Comparison of ENCODE assay signal across 11 cellular contexts in the genomic region with DNA sequence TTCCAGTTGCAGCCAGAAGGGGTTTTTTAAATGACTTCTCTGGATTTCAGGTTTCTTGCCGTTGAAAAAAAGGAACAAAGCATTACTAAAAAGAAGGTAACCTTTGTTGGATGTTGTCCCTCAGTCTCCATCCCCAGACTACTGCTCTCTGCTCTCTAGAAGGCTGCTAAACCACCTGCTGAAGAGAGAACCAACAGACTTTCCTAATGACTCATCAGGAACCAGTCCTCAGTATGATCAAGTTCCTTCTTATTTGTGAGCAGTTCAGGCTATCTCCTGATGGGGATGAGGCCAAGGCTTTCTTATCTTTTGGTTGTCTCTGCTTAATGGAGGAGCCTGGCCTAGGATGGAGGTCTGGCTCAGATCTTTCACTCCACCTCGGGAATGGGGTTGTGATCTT. TPM values are rescaled to one million over a fixed set of nuclear protein-coding genes. Genes with fewer than 3 reads are reported as not detected.
A peak's percentile ranks its signal among the peaks of the same experiment; 100 is the strongest.
DNase-seq lines count a peak whose midpoint lies in the region; ATAC-seq and TF ChIP-seq lines count a peak whose summit lies in the region.
"Had no signal": no experiment of that assay in that cellular context is flagged by ENCODE, and none has a peak within 500 bp of the region (broad histone marks: within the 10 kb centered on the region; RNA-seq: fewer than 3 reads in every experiment).

No MANE protein-coding gene starts in this region.

- no peak for TF ChIP-seq POLR2A in testis (IDR thresholded peaks at IDR 0.05)

- 64 to 70% methylated on average over 2 of the region's 2 CpGs for WGBS in testis, 2 donors

- H3K9me3 ChIP-seq in testis: no peaks in the 10 kb centered on the region

- H3K4me3 ChIP-seq in testis: no peak overlapping the region

- ATAC-seq in HG02798 (IDR thresholded peaks at IDR 0.05; ENCODE audit: poor library complexity, unreplicated experiment) (peak; percentile 97), HG03571 (IDR thresholded peaks at IDR 0.05; ENCODE audit: unreplicated experiment) (peak; percentile 92)
- ATAC-seq: effector memory CD8-positive, alpha-beta T cell had no signal

- no peak for TF ChIP-seq CTCF in testis (IDR thresholded peaks at IDR 0.05)

- H3K27ac ChIP-seq in testis: no peak overlapping the region

- H3K36me3 ChIP-seq in testis (ENCODE audit: low read depth, missing control alignments): no peaks in the 10 kb centered on the region

- intact Hi-C loops in testis (cut with DNase I; ENCODE audit: low total_unique reads): no loop called here

- H3K27me3 ChIP-seq in testis: no peaks in the 10 kb centered on the region

- DNase-seq in ELR (ENCODE audit: low read depth) (peak; percentile 10), GM19240 (ENCODE audit: insufficient read length, low spot score) (peak; percentile 54), NCI-H1436 treated with DMSO at 0.1 percent for 48 hours (lab: John Stamatoyannopoulos, UW) (no peak), GM03348 (ENCODE audit: low spot score) (no peak), testis (no peak)
- DNase-seq in activated naive CD4-positive, alpha-beta T cell treated with anti-CD3 and anti-CD28 coated beads, Interleukin-2, amount 50 U/mL, for 16 hours: no peak
- DNase-seq: activated naive CD8-positive, alpha-beta T cell treated with anti-CD3 and anti-CD28 coated beads, Interleukin-2, amount 10 ng/mL, durations not matched to agents 7 days and 5 days; effector memory CD8-positive, alpha-beta T cell; stimulated activated CD4-positive, alpha-beta T cell treated with anti-CD3 and anti-CD28 coated beads, Interleukin-2, amount 100 ng/mL, for 48 hours had no signal

- H3K4me1 ChIP-seq in testis: no peaks in the 10 kb centered on the region

RNA-seq across cellular contexts. Expression of gene KIF4B, which starts 4.1 kb away (rescaled TPM):
- 1 to 10 TPM; 3.0 to 6.6 TPM for total RNA-seq in testis
- polyA plus RNA-seq in testis (ENCODE audit: insufficient read depth, low read depth, low replicate concordance): 10.6 TPM
- total RNA-seq: activated naive CD8-positive, alpha-beta T cell treated with anti-CD3 and anti-CD28 coated beads, Interleukin-2, amount 10 ng/mL, durations not matched to agents 7 days and 5 days had no signal

Comparison
In these comparisons a context has a peak if more than half of its experiments do, and no peak if none do; other contexts are left out.
1. DNase-seq: peak in ELR (single experiment) and GM19240 (single experiment); none in NCI-H1436 treated with DMSO at 0.1 percent for 48 hours (single experiment), GM03348 (single experiment), activated naive CD4-positive, alpha-beta T cell treated with anti-CD3 and anti-CD28 coated beads, Interleukin-2, amount 50 U/mL, for 16 hours (single experiment) and testis (single experiment).